ENCODE assay signal across 20 cellular contexts in genomic region chr7:132750056-132750455, GRCh38.
DNase-seq lines count a peak whose midpoint lies in the region; ATAC-seq lines count a peak whose summit lies in the region.
"Had no signal": no experiment of that assay in that cellular context is flagged by ENCODE, and none has a peak within 500 bp of the region (broad histone marks: within the 10 kb centered on the region; RNA-seq: fewer than 3 reads in every experiment).

No MANE protein-coding gene starts in this region.

- DNase-seq in LHCN-M2 (ENCODE audit: low read depth) (peak; percentile 53), inferior parietal cortex (ENCODE audit: extremely low spot score) (peak; percentile 54), mesenchymal stem cell (no peak)
- DNase-seq: activated CD4-positive, alpha-beta memory T cell treated with anti-CD3 and anti-CD28 coated beads for 36 hours; activated naive CD4-positive, alpha-beta T cell; aorta; EL; HFFc6; immature natural killer cell; KBM-7; natural killer cell; NCI-H1092 treated with DMSO at 0.1 percent for 48 hours; NCI-H526 treated with DMSO at 0.1 percent for 48 hours; PC-3; thyroid gland had no signal

- H3K9ac ChIP-seq in skeletal muscle satellite cell (ENCODE audit: low read depth, low read length) (no peak overlapping the region), mesenchymal stem cell (ENCODE audit: low read length) (no peak overlapping the region)

- ATAC-seq in HG03159 (IDR thresholded peaks at IDR 0.05; ENCODE audit: unreplicated experiment) (no peak), HG03039 (IDR thresholded peaks at IDR 0.05; ENCODE audit: unreplicated experiment) (no peak)
- ATAC-seq: natural killer cell; PC-3; stimulated activated effector memory CD8-positive, alpha-beta T cell treated with anti-CD3 and anti-CD28 coated beads, Interleukin-12 subunit alpha, Interleukin-12 subunit beta, amount 100 ng/mL, for 72 hours had no signal

- H3K18ac ChIP-seq in mesenchymal stem cell (ENCODE audit: low read depth in 1 of 2, low read length in 2 of 2): no peak overlapping the region

- no peak overlapping the region for H4K8ac ChIP-seq in mesenchymal stem cell (ENCODE audit: low read length)

- H3K9me3 ChIP-seq in skeletal muscle satellite cell (replicated peaks; ENCODE audit: low read length): no peaks in the 10 kb centered on the region
- H3K9me3 ChIP-seq in mesenchymal stem cell (ENCODE audit: control insufficient read depth, low read length): peaks cover 26% of the 10 kb centered on the region
- H3K9me3 ChIP-seq: thyroid gland had no signal

- H3K4me2 ChIP-seq in skeletal muscle satellite cell (ENCODE audit: low read length) (peak overlapping the region; percentile 51), mesenchymal stem cell (ENCODE audit: low read length, poor library complexity, severe bottlenecking) (no peak overlapping the region)

- H3K4me3 ChIP-seq in skeletal muscle satellite cell (ENCODE audit: low read length) (no peak overlapping the region), mesenchymal stem cell (ENCODE audit: insufficient read depth in 1 of 2, low read depth in 1 of 2, low read length in 2 of 2) (peak overlapping the region in 1 of 2 experiments; percentile 4)
- H3K4me3 ChIP-seq: thyroid gland had no signal

- no peaks in the 10 kb centered on the region for H3K36me3 ChIP-seq in skeletal muscle satellite cell (ENCODE audit: insufficient read depth, low read length)
- no peaks in the 10 kb centered on the region for H3K36me3 ChIP-seq in mesenchymal stem cell (ENCODE audit: control insufficient read depth in 1 of 2, insufficient read depth in 2 of 2, low read depth in 1 of 2, low read length in 2 of 2)
- H3K36me3 ChIP-seq: thyroid gland had no signal

- H3K27ac ChIP-seq in angular gyrus (ENCODE audit: low read depth, low read length) (peak overlapping the region; percentile 59), mesenchymal stem cell (ENCODE audit: low read length, poor library complexity, severe bottlenecking) (no peak overlapping the region)
- H3K27ac ChIP-seq: thyroid gland had no signal

- no peak overlapping the region for H4K91ac ChIP-seq in mesenchymal stem cell (ENCODE audit: low read length)

- no peak overlapping the region for H2BK15ac ChIP-seq in mesenchymal stem cell (ENCODE audit: low read depth, poor library complexity, severe bottlenecking)

- no peak overlapping the region for H3K4ac ChIP-seq in mesenchymal stem cell (ENCODE audit: low read depth in 1 of 2, low read length in 2 of 2)

- H3K27me3 ChIP-seq in skeletal muscle satellite cell (ENCODE audit: control insufficient read depth, insufficient read depth, low read length) (peaks cover 23% of the 10 kb centered on the region), mesenchymal stem cell (ENCODE audit: control insufficient read depth in 1 of 2, insufficient read depth in 1 of 2, low read length in 2 of 2) (peaks cover 13 to 16% of the 10 kb centered on the region in 2 experiments)
- H3K27me3 ChIP-seq: thyroid gland had no signal

- 88% methylated on average over 7 of the region's 7 CpGs for WGBS in mesenchymal stem cell

- no peak overlapping the region for H2BK5ac ChIP-seq in mesenchymal stem cell (ENCODE audit: low read depth, low read length, poor library complexity, severe bottlenecking)

- H3K4me1 ChIP-seq in skeletal muscle satellite cell (ENCODE audit: control insufficient read depth, insufficient read depth, low read length): peaks cover 3% of the 10 kb centered on the region
- H3K4me1 ChIP-seq in mesenchymal stem cell (ENCODE audit: control insufficient read depth, insufficient read depth, low read depth, low read length): no peaks in the 10 kb centered on the region
- H3K4me1 ChIP-seq: thyroid gland had no signal

- H2AK5ac ChIP-seq in mesenchymal stem cell (ENCODE audit: low read length, severe bottlenecking): no peak overlapping the region

- H2AFZ ChIP-seq in mesenchymal stem cell (ENCODE audit: low read depth, low read length): no peak overlapping the region

- H3K14ac ChIP-seq in mesenchymal stem cell (ENCODE audit: low read length in 2 of 2): no peak overlapping the region

- no peak overlapping the region for H2BK120ac ChIP-seq in mesenchymal stem cell (ENCODE audit: low read depth, low read length)

- no peaks in the 10 kb centered on the region for H3K79me1 ChIP-seq in mesenchymal stem cell (replicated peaks; ENCODE audit: low read length, poor library complexity, severe bottlenecking)

- no peak overlapping the region for H2BK12ac ChIP-seq in mesenchymal stem cell (ENCODE audit: low read length in 2 of 2)

- no peak overlapping the region for H3K23ac ChIP-seq in mesenchymal stem cell (ENCODE audit: low read length in 2 of 2)
